In the genomic region with DNA sequence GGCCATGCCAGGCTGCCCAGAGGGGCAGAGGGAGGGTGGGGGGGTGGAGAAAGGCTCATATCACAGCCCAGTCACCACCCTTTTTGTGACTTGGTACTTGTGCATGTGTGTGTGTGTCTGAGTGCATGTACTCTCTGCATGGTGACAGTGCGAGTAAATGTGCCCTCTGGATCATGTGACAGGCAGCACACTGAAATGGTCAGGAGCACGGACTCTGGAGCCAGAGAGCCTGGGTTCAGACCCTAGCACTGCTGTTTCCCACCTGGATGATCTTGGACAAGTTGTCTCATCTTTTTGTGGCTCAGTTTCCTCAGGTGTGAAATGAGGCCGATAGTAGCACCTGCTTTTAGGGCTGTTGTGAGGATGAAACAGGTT, we compare ENCODE assay signal across 10 cellular contexts. TPM values are rescaled to one million over a fixed set of nuclear protein-coding genes. Genes with fewer than 3 reads are reported as not detected.
DNase-seq lines count a peak whose midpoint lies in the region; ATAC-seq and TF ChIP-seq lines count a peak whose summit lies in the region.
"Had no signal": no experiment of that assay in that cellular context is flagged by ENCODE, and none has a peak within 500 bp of the region (broad histone marks: within the 10 kb centered on the region; RNA-seq: fewer than 3 reads in every experiment).

No MANE protein-coding gene starts in this region.

- peaks cover 12% of the 10 kb centered on the region for H3F3A ChIP-seq in SK-N-SH (replicated peaks; ENCODE audit: insufficient read depth)

- DNase-seq in SK-N-SH (no peak), hepatocyte (ENCODE audit: low spot score) (no peak)
- DNase-seq in stimulated activated naive B cell treated with anti-CD40 and anti-IgM and Interleukin-4, amounts not matched to agents 10 μg/mL and 1 μg/mL and 100 μg/mL, for 72 hours: no peak
- DNase-seq: H9, NCI-H510A treated with DMSO at 0.1 percent for 48 hours had no signal

- CTCF ChIA-PET in SK-N-SH (lab: Yijun Ruan, JAX): interaction anchor here (1.2 to 2.2 kb wide), 4 partner anchors 8 to 28 kb away, joined by 4 to 24 read pairs (median 4); no protein-coding TSS in a partner anchor

- peaks cover 35% of the 10 kb centered on the region for H3K4me1 Mint-ChIP-seq in activated naive CD8-positive, alpha-beta T cell (ENCODE audit: low read depth)
- H3K4me1 Mint-ChIP-seq in stimulated activated naive B cell treated with anti-CD40 and anti-IgM and Interleukin-4, amounts not matched to agents 10 μg/mL and 1 μg/mL and 100 μg/mL, for 72 hours: peaks cover 41 to 43% of the 10 kb centered on the region in 2 donors

- H3K79me2 ChIP-seq in SK-N-SH (ENCODE audit: insufficient read depth): peaks cover 67% of the 10 kb centered on the region
- peaks cover 51% of the 10 kb centered on the region for H3K79me2 ChIP-seq in hepatocyte

- peaks cover 4% of the 10 kb centered on the region for H3K36me3 Mint-ChIP-seq in activated naive CD8-positive, alpha-beta T cell
- H3K36me3 Mint-ChIP-seq in stimulated activated naive B cell treated with anti-CD40 and anti-IgM and Interleukin-4, amounts not matched to agents 10 μg/mL and 1 μg/mL and 100 μg/mL, for 72 hours: peaks cover 26 to 42% of the 10 kb centered on the region in 2 donors

- no peaks in the 10 kb centered on the region for H4K20me1 ChIP-seq in SK-N-SH (ENCODE audit: insufficient read depth)
- peaks cover 5% of the 10 kb centered on the region for H4K20me1 ChIP-seq in hepatocyte (ENCODE audit: insufficient read depth, poor library complexity, severe bottlenecking)

- no peaks in the 10 kb centered on the region for H3K9me3 ChIP-seq in SK-N-SH
- no peaks in the 10 kb centered on the region for H3K9me3 ChIP-seq in hepatocyte (ENCODE audit: low read depth)

- H3K36me3 ChIP-seq in SK-N-SH (replicated peaks in 1 of 2; ENCODE audit: control insufficient read depth in 1 of 2, insufficient read depth in 2 of 2, low read length in 1 of 2): peaks cover 13 to 34% of the 10 kb centered on the region in 2 experiments
- H3K36me3 ChIP-seq in hepatocyte (replicated peaks; ENCODE audit: insufficient read depth, low read depth): no peaks in the 10 kb centered on the region

- H3K27me3 ChIP-seq in SK-N-SH (ENCODE audit: insufficient read depth) (no peaks in the 10 kb centered on the region), hepatocyte (no peaks in the 10 kb centered on the region)

- no peak for TF ChIP-seq RAD21 in SK-N-SH (IDR thresholded peaks at IDR 0.05; ENCODE audit: low read length)

- no peak for ATAC-seq in SK-N-SH treated with all-trans-retinoic acid at 6 μM for 48 hours
- no peak for ATAC-seq in stimulated activated naive B cell treated with anti-CD40 and anti-IgM and Interleukin-4, amounts not matched to agents 10 μg/mL and 1 μg/mL and 100 μg/mL, for 72 hours (replicated peaks)
- ATAC-seq in GM21367 (IDR thresholded peaks at IDR 0.05; ENCODE audit: unreplicated experiment): no peak
- ATAC-seq in GM21381 (IDR thresholded peaks at IDR 0.05; ENCODE audit: unreplicated experiment): no peak
- ATAC-seq in HG03095 (IDR thresholded peaks at IDR 0.05; ENCODE audit: unreplicated experiment): no peak

- no peak for TF ChIP-seq EP300 in SK-N-SH (IDR thresholded peaks at IDR 0.05; ENCODE audit: borderline replicate concordance in 1 of 2, low read depth in 1 of 2, low read length in 1 of 2)

- POLR2A ChIA-PET in SK-N-SH (lab: Yijun Ruan, JAX): interaction anchor here (1.0 to 2.3 kb wide), 3 partner anchors 8 to 28 kb away, joined by 3 to 8 read pairs (median 7); no protein-coding TSS in a partner anchor

- peak overlapping the region; percentile 86 for H3K9ac ChIP-seq in SK-N-SH

- TF ChIP-seq CTCF in SK-N-SH (IDR thresholded peaks at IDR 0.05) (no peak), hepatocyte (IDR thresholded peaks at IDR 0.05; ENCODE audit: poor library complexity) (no peak)

- H3K4me3 Mint-ChIP-seq in activated naive CD8-positive, alpha-beta T cell: peak overlapping the region; percentile 90
- H3K4me3 Mint-ChIP-seq in stimulated activated naive B cell treated with anti-CD40 and anti-IgM and Interleukin-4, amounts not matched to agents 10 μg/mL and 1 μg/mL and 100 μg/mL, for 72 hours: peak overlapping the region in 1 of 2 donors; percentile 59

- H3K4me3 ChIP-seq in SK-N-SH (ENCODE audit: low read depth in 2 of 2, low read length in 1 of 2) (peak overlapping the region; percentile 66 to 74), hepatocyte (no peak overlapping the region)

- H3K27ac ChIP-seq in SK-N-SH (ENCODE audit: low read depth in 2 of 2, low read length in 1 of 2) (peak overlapping the region; percentile 92 to 96), hepatocyte (peak overlapping the region; percentile 46)

- H3K9me3 Mint-ChIP-seq in activated naive CD8-positive, alpha-beta T cell (ENCODE audit: low read depth): no peaks in the 10 kb centered on the region
- H3K9me3 Mint-ChIP-seq in stimulated activated naive B cell treated with anti-CD40 and anti-IgM and Interleukin-4, amounts not matched to agents 10 μg/mL and 1 μg/mL and 100 μg/mL, for 72 hours: no peaks in the 10 kb centered on the region
- H3K9me3 Mint-ChIP-seq: H9 had no signal

- H2AFZ ChIP-seq in SK-N-SH (ENCODE audit: low read depth): no peak overlapping the region
- H2AFZ ChIP-seq in hepatocyte: no peak overlapping the region

- H3K27ac Mint-ChIP-seq in activated naive CD8-positive, alpha-beta T cell: peak overlapping the region; percentile 89
- peak overlapping the region; percentile 99 for H3K27ac Mint-ChIP-seq in stimulated activated naive B cell treated with anti-CD40 and anti-IgM and Interleukin-4, amounts not matched to agents 10 μg/mL and 1 μg/mL and 100 μg/mL, for 72 hours

- WGBS in SK-N-SH (ENCODE audit: low lambda C conversion rate): 65% methylated on average over 2 of the region's 3 CpGs
- 84% methylated on average over 3 of the region's 3 CpGs for WGBS in hepatocyte (ENCODE audit: low lambda C conversion rate, missing lambda C conversion rate)

- peak overlapping the region; percentile 90 for H3K4me2 ChIP-seq in SK-N-SH
- H3K4me2 ChIP-seq in hepatocyte: peak overlapping the region; percentile 88

- H3K9me2 ChIP-seq in SK-N-SH: no peaks in the 10 kb centered on the region
- no peaks in the 10 kb centered on the region for H3K9me2 ChIP-seq in hepatocyte (replicated peaks; ENCODE audit: insufficient read depth)

- peaks cover 18 to 42% of the 10 kb centered on the region in 2 experiments; a peak in 3 of 4 replicates for H3K4me1 ChIP-seq in SK-N-SH (ENCODE audit: control insufficient read depth in 1 of 2, insufficient read depth in 2 of 2, low read depth in 1 of 2, low read length in 1 of 2)
- peaks cover 17% of the 10 kb centered on the region for H3K4me1 ChIP-seq in hepatocyte (ENCODE audit: insufficient read depth)

- no peaks in the 10 kb centered on the region for H3K27me3 Mint-ChIP-seq in activated naive CD8-positive, alpha-beta T cell
- H3K27me3 Mint-ChIP-seq in stimulated activated naive B cell treated with anti-CD40 and anti-IgM and Interleukin-4, amounts not matched to agents 10 μg/mL and 1 μg/mL and 100 μg/mL, for 72 hours: no peaks in the 10 kb centered on the region

TF ChIP-seq in SK-N-SH, 30 proteins besides CTCF, POLR2A, EP300 and RAD21 (continues in another document):
- TF ChIP-seq RCOR1 (IDR thresholded peaks at IDR 0.05; ENCODE audit: low read length) (no peak), RFX5 (IDR thresholded peaks at IDR 0.05; ENCODE audit: low read length) (no peak), NFIC (IDR thresholded peaks at IDR 0.05; ENCODE audit: borderline replicate concordance) (no peak), TCF12 (IDR thresholded peaks at IDR 0.05) (no peak), POLR2AphosphoS5 (IDR thresholded peaks at IDR 0.05; ENCODE audit: low read depth, low read length) (no peak), MXI1 (IDR thresholded peaks at IDR 0.05; ENCODE audit: low read depth, low read length) (no peak), JUND (IDR thresholded peaks at IDR 0.05) (no peak)

TF ChIP-seq in SK-N-SH treated with all-trans-retinoic acid at 6 μM for 48 hours, 23 proteins besides CTCF, POLR2A, EP300 and RAD21:
- TF ChIP-seq CSDC2 (CRISPR knock-in tag; IDR thresholded peaks at IDR 0.05): no peak

RNA-seq across cellular contexts. Expression of a gene that starts 2.0 kb away (rescaled TPM):
- polyA plus RNA-seq in SK-N-SH (2012; rRNA removed) (8.6 and 16.9 TPM in 2 replicates), hepatocyte (19.3 and 23.2 TPM in 2 replicates)
- polyA plus RNA-seq in SK-N-SH (2012; cell fraction: cytosol; rRNA removed): 7.7 and 12.5 TPM in 2 replicates
- 67.2 and 121 TPM in 2 replicates for polyA plus RNA-seq in SK-N-SH (2012; cell fraction: nucleus; rRNA removed)
- 14.3 and 17.4 TPM in 2 replicates for total RNA-seq in hepatocyte

RNA-seq across cellular contexts. Expression of a gene that starts 16.1 kb away (rescaled TPM):
- polyA plus RNA-seq in SK-N-SH (2012; rRNA removed) (89.6 and 94.5 TPM in 2 replicates), hepatocyte (20.4 and 24.4 TPM in 2 replicates)
- 38.5 and 54.1 TPM in 2 replicates for polyA plus RNA-seq in SK-N-SH (2012; cell fraction: cytosol; rRNA removed)
- polyA plus RNA-seq in SK-N-SH (2012; cell fraction: nucleus; rRNA removed): 101 and 184 TPM in 2 replicates
- 32.6 and 47.1 TPM in 2 replicates for total RNA-seq in hepatocyte

RNA-seq across cellular contexts. Expression of a gene that starts 28.6 kb away (rescaled TPM):
- polyA plus RNA-seq in SK-N-SH (2012; rRNA removed) (42.1 and 47.2 TPM in 2 replicates), hepatocyte (36.6 and 38.8 TPM in 2 replicates)
- polyA plus RNA-seq in SK-N-SH (2012; cell fraction: cytosol; rRNA removed): 26.1 and 35.6 TPM in 2 replicates
- polyA plus RNA-seq in SK-N-SH (2012; cell fraction: nucleus; rRNA removed): 27.6 and 44.6 TPM in 2 replicates
- total RNA-seq in hepatocyte: 31.2 and 32.2 TPM in 2 replicates

RNA-seq across cellular contexts. Expression of a gene that starts 30.9 kb away (rescaled TPM):
- polyA plus RNA-seq in SK-N-SH (2012; rRNA removed) (1.3 TPM in 2 replicates), hepatocyte (1.9 and 3.0 TPM in 2 replicates)
- 0.40 and 0.87 TPM in 2 replicates for polyA plus RNA-seq in SK-N-SH (2012; cell fraction: cytosol; rRNA removed)
- polyA plus RNA-seq in SK-N-SH (2012; cell fraction: nucleus; rRNA removed): 1.3 and 1.7 TPM in 2 replicates
- 0.24 and 2.2 TPM in 2 replicates for total RNA-seq in hepatocyte

RNA-seq across cellular contexts. Expression of a gene that starts 31.4 kb away (rescaled TPM):
- 105 and 160 TPM in 2 replicates for polyA plus RNA-seq in SK-N-SH (2012; rRNA removed)
- polyA plus RNA-seq in SK-N-SH (2012; cell fraction: cytosol; rRNA removed): 71.5 and 102 TPM in 2 replicates
- polyA plus RNA-seq in SK-N-SH (2012; cell fraction: nucleus; rRNA removed): 82.6 and 91.4 TPM in 2 replicates
- total RNA-seq in hepatocyte: 46.1 and 70.6 TPM in 2 replicates
- polyA plus RNA-seq in hepatocyte: 98.6 and 116 TPM in 2 replicates
